8 cellular contexts compared by ENCODE assay signal in genomic region chr1:10431065-10431730, GRCh38. TPM values are rescaled to one million over a fixed set of nuclear protein-coding genes. Genes with fewer than 3 reads are reported as not detected.
DNase-seq lines count a peak whose midpoint lies in the region; ATAC-seq and TF ChIP-seq lines count a peak whose summit lies in the region.

No MANE protein-coding gene starts in this region.

- CTCF ChIA-PET in CD8-positive, alpha-beta memory T cell (lab: Charles Lee): interaction anchor here (1.2 to 3.0 kb wide), 7 partner anchors 29 to 481 kb away, joined by 3 to 37 read pairs (median 5); partner anchors contain the start of gene KIF1B
- CTCF ChIA-PET in activated CD8-positive, alpha-beta T cell treated with anti-CD3 and anti-CD28 coated beads for 36 hours (lab: Charles Lee): interaction anchor here (1.2 to 6.8 kb wide), 8 partner anchors 8 to 384 kb away, joined by 4 to 100 read pairs (median 7); partner anchors contain the start of gene KIF1B

- peak in 1 of 5 donors; percentile 5 for DNase-seq in CD8-positive, alpha-beta memory T cell
- DNase-seq in activated CD8-positive, alpha-beta T cell treated with anti-CD3 and anti-CD28 coated beads for 36 hours: peak; percentile 38
- DNase-seq in iPS DF 6.9 (ENCODE audit: low read depth, low spot score): no peak
- no peak for DNase-seq in stimulated activated effector memory CD8-positive, alpha-beta T cell treated with anti-CD3 and anti-CD28 coated beads, Interleukin-12 subunit alpha, Interleukin-12 subunit beta, amount 100 ng/mL, for 72 hours (ENCODE audit: low spot score in 2 of 2)
- DNase-seq in NCI-H2171 treated with DMSO at 0.1 percent for 48 hours (lab: John Stamatoyannopoulos, UW): no peak

- peak; percentile 8 for ATAC-seq in activated CD8-positive, alpha-beta T cell treated with anti-CD3 and anti-CD28 coated beads for 36 hours
- peak; percentile 1 for ATAC-seq in stimulated activated effector memory CD8-positive, alpha-beta T cell treated with anti-CD3 and anti-CD28 coated beads, Interleukin-12 subunit alpha, Interleukin-12 subunit beta, amount 100 ng/mL, for 72 hours
- ATAC-seq in GM21526 (IDR thresholded peaks at IDR 0.05; ENCODE audit: low FRiP score, unreplicated experiment): no peak
- ATAC-seq in HG02642 (IDR thresholded peaks at IDR 0.05; ENCODE audit: poor library complexity, unreplicated experiment): no peak

- POLR2A ChIA-PET in CD8-positive, alpha-beta memory T cell (lab: Charles Lee): interaction anchor here (0.6 kb wide), 1 partner anchor 25 kb away, joined by 3 read pairs; no protein-coding TSS in a partner anchor
- POLR2A ChIA-PET in activated CD8-positive, alpha-beta T cell treated with anti-CD3 and anti-CD28 coated beads for 36 hours (lab: Charles Lee): interaction anchor here (0.6 to 1.3 kb wide), 3 partner anchors 31 to 270 kb away, joined by 3 to 4 read pairs (median 3); no protein-coding TSS in a partner anchor

- peak overlapping the region; percentile 82 for H3K27ac ChIP-seq in CD8-positive, alpha-beta memory T cell (ENCODE audit: low read depth, low read length)
- H3K27ac ChIP-seq in HUES6 (ENCODE audit: low read depth, low read length): peak overlapping the region; percentile 93; the same call in 1 of the 2 replicates
- H3K27ac ChIP-seq in iPS DF 6.9 (ENCODE audit: low read length): no peak overlapping the region

- no peaks in the 10 kb centered on the region for H3K36me3 ChIP-seq in CD8-positive, alpha-beta memory T cell (ENCODE audit: insufficient read depth, low read length)
- H3K36me3 ChIP-seq in HUES6 (ENCODE audit: control insufficient read depth, insufficient read depth, low read length) (no peaks in the 10 kb centered on the region), iPS DF 6.9 (ENCODE audit: control insufficient read depth, insufficient read depth, low read length) (no peaks in the 10 kb centered on the region)

- H3K4me1 ChIP-seq in CD8-positive, alpha-beta memory T cell (ENCODE audit: insufficient read depth, low read length): peaks cover 18% of the 10 kb centered on the region
- peaks cover 8% of the 10 kb centered on the region for H3K4me1 ChIP-seq in HUES6 (ENCODE audit: control insufficient read depth, insufficient read depth, low read length)
- H3K4me1 ChIP-seq in iPS DF 6.9 (ENCODE audit: control insufficient read depth, insufficient read depth, low read length): peaks cover 2% of the 10 kb centered on the region; the same call in 1 of the 2 replicates

- H3K4me3 Mint-ChIP-seq in CD8-positive, alpha-beta memory T cell: peak overlapping the region; percentile 83 to 96 (median 89)
- H3K4me3 Mint-ChIP-seq in activated CD8-positive, alpha-beta T cell treated with anti-CD3 and anti-CD28 coated beads for 36 hours: peak overlapping the region; percentile 88
- H3K4me3 Mint-ChIP-seq in stimulated activated effector memory CD8-positive, alpha-beta T cell treated with anti-CD3 and anti-CD28 coated beads, Interleukin-12 subunit alpha, Interleukin-12 subunit beta, amount 100 ng/mL, for 72 hours: peak overlapping the region; percentile 81

- H3K9me3 ChIP-seq in CD8-positive, alpha-beta memory T cell (ENCODE audit: low read length): no peaks in the 10 kb centered on the region
- no peaks in the 10 kb centered on the region for H3K9me3 ChIP-seq in HUES6 (ENCODE audit: control insufficient read depth, insufficient read depth, low read depth, low read length)
- H3K9me3 ChIP-seq in iPS DF 6.9 (ENCODE audit: control insufficient read depth, insufficient read depth, low read length): no peaks in the 10 kb centered on the region

- H3K4me1 Mint-ChIP-seq in CD8-positive, alpha-beta memory T cell: peaks cover 15 to 33% (median 21%) of the 10 kb centered on the region in 3 donors
- H3K4me1 Mint-ChIP-seq in activated CD8-positive, alpha-beta T cell treated with anti-CD3 and anti-CD28 coated beads for 36 hours (ENCODE audit: low read depth): peaks cover 16% of the 10 kb centered on the region
- H3K4me1 Mint-ChIP-seq in stimulated activated effector memory CD8-positive, alpha-beta T cell treated with anti-CD3 and anti-CD28 coated beads, Interleukin-12 subunit alpha, Interleukin-12 subunit beta, amount 100 ng/mL, for 72 hours: peaks cover 7% of the 10 kb centered on the region

- intact Hi-C loops in activated CD8-positive, alpha-beta T cell treated with anti-CD3 and anti-CD28 coated beads for 36 hours (cut with micrococcal nuclease): loop anchor here (10.0 kb wide), 1 partner anchor 64 kb away; no protein-coding TSS in a partner anchor

- H3K27ac Mint-ChIP-seq in CD8-positive, alpha-beta memory T cell: peak overlapping the region; percentile 83 to 95 (median 90)
- peak overlapping the region; percentile 94 for H3K27ac Mint-ChIP-seq in activated CD8-positive, alpha-beta T cell treated with anti-CD3 and anti-CD28 coated beads for 36 hours
- H3K27ac Mint-ChIP-seq in stimulated activated effector memory CD8-positive, alpha-beta T cell treated with anti-CD3 and anti-CD28 coated beads, Interleukin-12 subunit alpha, Interleukin-12 subunit beta, amount 100 ng/mL, for 72 hours: peak overlapping the region; percentile 88

- H3K4me3 ChIP-seq in CD8-positive, alpha-beta memory T cell (ENCODE audit: low read length): peak overlapping the region; percentile 82
- peak overlapping the region; percentile 96 for H3K4me3 ChIP-seq in HUES6 (ENCODE audit: low read depth, low read length)
- peak overlapping the region; percentile 71; the same call in 1 of the 2 replicates for H3K4me3 ChIP-seq in iPS DF 6.9 (ENCODE audit: low read length)

- no peaks in the 10 kb centered on the region for H3K9me3 Mint-ChIP-seq in CD8-positive, alpha-beta memory T cell
- H3K9me3 Mint-ChIP-seq in activated CD8-positive, alpha-beta T cell treated with anti-CD3 and anti-CD28 coated beads for 36 hours: no peaks in the 10 kb centered on the region
- no peaks in the 10 kb centered on the region for H3K9me3 Mint-ChIP-seq in stimulated activated effector memory CD8-positive, alpha-beta T cell treated with anti-CD3 and anti-CD28 coated beads, Interleukin-12 subunit alpha, Interleukin-12 subunit beta, amount 100 ng/mL, for 72 hours

- peaks cover 0 to 1% of the 10 kb centered on the region in 2 donors for H3K27me3 Mint-ChIP-seq in CD8-positive, alpha-beta memory T cell
- no peaks in the 10 kb centered on the region for H3K27me3 Mint-ChIP-seq in activated CD8-positive, alpha-beta T cell treated with anti-CD3 and anti-CD28 coated beads for 36 hours

- peak overlapping the region; percentile 93 for H3K9ac ChIP-seq in HUES6 (ENCODE audit: low read length)

- peaks cover 0 to 3% (median 0%) of the 10 kb centered on the region in 3 donors for H3K36me3 Mint-ChIP-seq in CD8-positive, alpha-beta memory T cell
- no peaks in the 10 kb centered on the region for H3K36me3 Mint-ChIP-seq in activated CD8-positive, alpha-beta T cell treated with anti-CD3 and anti-CD28 coated beads for 36 hours (ENCODE audit: low read depth)
- peaks cover 19% of the 10 kb centered on the region for H3K36me3 Mint-ChIP-seq in stimulated activated effector memory CD8-positive, alpha-beta T cell treated with anti-CD3 and anti-CD28 coated beads, Interleukin-12 subunit alpha, Interleukin-12 subunit beta, amount 100 ng/mL, for 72 hours

- no peak for TF ChIP-seq CTCF in activated CD8-positive, alpha-beta T cell treated with anti-CD3 and anti-CD28 coated beads for 36 hours (IDR thresholded peaks at IDR 0.05)

- no peaks in the 10 kb centered on the region for H3K27me3 ChIP-seq in CD8-positive, alpha-beta memory T cell (ENCODE audit: insufficient read depth, low read length, poor library complexity, severe bottlenecking)
- no peaks in the 10 kb centered on the region for H3K27me3 ChIP-seq in HUES6 (ENCODE audit: control insufficient read depth, insufficient read depth, low read length)
- H3K27me3 ChIP-seq in iPS DF 6.9 (ENCODE audit: control insufficient read depth, insufficient read depth, low read length): no peaks in the 10 kb centered on the region

- no CpG with 5 or more reads among the region's 31 CpGs for WGBS in iPS DF 6.9 (ENCODE audit: insufficient coverage, insufficient read length)

RNA-seq across cellular contexts. Expression of gene CENPS, which starts 1.0 kb away (rescaled TPM):
- 10 to 100 TPM; 32.2 TPM for total RNA-seq in CD8-positive, alpha-beta memory T cell
- polyA plus RNA-seq in CD8-positive, alpha-beta memory T cell: 9.7 TPM
- 10 to 100 TPM; 18.3 to 19.4 TPM for total RNA-seq in activated CD8-positive, alpha-beta T cell treated with anti-CD3 and anti-CD28 coated beads for 36 hours

RNA-seq across cellular contexts. Expression of gene CORT, which starts 18.6 kb away (rescaled TPM):
- under 1 TPM in 1 of 2 experiments, not detected in 1; 0.71 TPM for total RNA-seq in CD8-positive, alpha-beta memory T cell
- not detected for polyA plus RNA-seq in CD8-positive, alpha-beta memory T cell
- under 1 TPM in 1 of 2 experiments, not detected in 1; 0.34 TPM for total RNA-seq in activated CD8-positive, alpha-beta T cell treated with anti-CD3 and anti-CD28 coated beads for 36 hours

RNA-seq across cellular contexts. Expression of gene PGD, which starts 32.3 kb away (rescaled TPM):
- total RNA-seq in CD8-positive, alpha-beta memory T cell: 100 to 1,000 TPM; 115 to 116 TPM
- 42.4 TPM for polyA plus RNA-seq in CD8-positive, alpha-beta memory T cell
- total RNA-seq in activated CD8-positive, alpha-beta T cell treated with anti-CD3 and anti-CD28 coated beads for 36 hours: 100 to 1,000 TPM; 126 to 130 TPM

RNA-seq across cellular contexts. Expression of gene DFFA, which starts 41.1 kb away (rescaled TPM):
- total RNA-seq in CD8-positive, alpha-beta memory T cell: 10 to 100 TPM; 67.7 to 69.1 TPM
- polyA plus RNA-seq in CD8-positive, alpha-beta memory T cell: 40.4 TPM
- 10 to 100 TPM; 76.7 to 81.8 TPM for total RNA-seq in activated CD8-positive, alpha-beta T cell treated with anti-CD3 and anti-CD28 coated beads for 36 hours

RNA-seq across cellular contexts. Expression of gene PEX14, which starts 43.6 kb away (rescaled TPM):
- total RNA-seq in CD8-positive, alpha-beta memory T cell: 10 to 100 TPM; 18.2 to 22.2 TPM
- polyA plus RNA-seq in CD8-positive, alpha-beta memory T cell: 5.1 TPM
- total RNA-seq in activated CD8-positive, alpha-beta T cell treated with anti-CD3 and anti-CD28 coated beads for 36 hours: 10 to 100 TPM; 18.0 to 18.5 TPM

Comparison
In these comparisons a context has a peak if more than half of its experiments do, and no peak if none do; other contexts are left out.
1. ATAC-seq: peak in activated CD8-positive, alpha-beta T cell treated with anti-CD3 and anti-CD28 coated beads for 36 hours (single experiment) and stimulated activated effector memory CD8-positive, alpha-beta T cell treated with anti-CD3 and anti-CD28 coated beads, Interleukin-12 subunit alpha, Interleukin-12 subunit beta, amount 100 ng/mL, for 72 hours (single experiment); none in GM21526 (single experiment) and HG02642 (single experiment).
2. Peak in every context shown above with its lines, with median percentiles within 50 percentile points of each other: H3K4me3 ChIP-seq, H3K27ac Mint-ChIP-seq and H3K4me3 Mint-ChIP-seq.